In the genomic region with DNA sequence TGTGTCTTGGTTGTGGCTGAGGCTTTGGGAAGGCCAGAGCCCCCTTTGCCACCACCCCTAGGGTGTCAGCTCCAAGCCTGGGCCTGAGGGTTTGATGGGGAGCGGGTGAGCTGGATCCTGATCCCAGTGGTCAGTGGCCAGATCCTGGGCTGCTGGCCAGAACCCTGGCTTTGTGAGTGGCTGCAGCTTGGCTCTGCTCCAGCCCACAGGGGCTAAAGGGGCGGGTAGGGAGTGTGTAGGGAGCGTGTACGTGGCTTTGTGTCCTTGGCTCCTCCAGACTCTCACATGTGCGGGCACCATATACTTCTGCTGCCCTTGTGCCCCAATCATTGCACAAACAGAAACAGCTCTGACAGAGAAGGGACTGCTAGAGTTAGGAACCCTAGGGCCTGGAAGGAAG, we compare ENCODE assay signal across 13 cellular contexts. TPM values are rescaled to one million over a fixed set of nuclear protein-coding genes. Genes with fewer than 3 reads are reported as not detected.
A peak's percentile ranks its signal among the peaks of the same experiment; 100 is the strongest.
DNase-seq lines count a peak whose midpoint lies in the region; ATAC-seq and TF ChIP-seq lines count a peak whose summit lies in the region.
"Had no signal": no experiment of that assay in that cellular context is flagged by ENCODE, and none has a peak within 500 bp of the region (broad histone marks: within the 10 kb centered on the region; RNA-seq: fewer than 3 reads in every experiment).

No MANE protein-coding gene starts in this region.

- H3K36me3 ChIP-seq in cardiac muscle cell = peaks cover 18% of the 10 kb centered on the region
- H3K36me3 ChIP-seq in duodenal mucosa (ENCODE audit: control insufficient read depth in 1 of 2, insufficient read depth in 2 of 2, low read length in 2 of 2) = peaks cover 17 to 28% of the 10 kb centered on the region in 2 donors
- H3K36me3 ChIP-seq in naive thymus-derived CD4-positive, alpha-beta T cell (ENCODE audit: control insufficient read depth in 2 of 3, insufficient read depth in 3 of 3, low read length in 3 of 3) = peaks cover 13 to 42% (median 15%) of the 10 kb centered on the region in 3 experiments
- peaks cover 0 to 14% (median 4%) of the 10 kb centered on the region in 4 donors for H3K36me3 ChIP-seq in transverse colon

- DNase-seq in cardiac muscle cell (ENCODE audit: low read depth in 1 of 2, low spot score in 1 of 2) (peak in 1 of 2 donors; percentile 80), left ventricle myocardium superior (no peak), transverse colon (no peak), immature natural killer cell (no peak)
- no peak for DNase-seq in naive thymus-derived CD4-positive, alpha-beta T cell
- DNase-seq in stimulated activated naive CD4-positive, alpha-beta T cell treated with Interleukin-2 at 50 U/mL for 16 hours (lab: John Stamatoyannopoulos, UW) = no peak
- DNase-seq: ACHN; activated effector memory CD4-positive, alpha-beta T cell treated with Interleukin-2 at 50 U/mL for 16 hours; effector CD4-positive, alpha-beta T cell; NCI-H1417 treated with DMSO at 0.1 percent for 48 hours had no signal

- ATAC-seq in left ventricle myocardium superior = no peak
- ATAC-seq in naive thymus-derived CD4-positive, alpha-beta T cell = no peak
- ATAC-seq in activated T-helper 17 cell treated with anti-CD3 and anti-CD28 coated beads, Interleukin-2, amount 50 U/mL, for 72 hours (replicated peaks) = no peak

- H3K9ac ChIP-seq in duodenal mucosa (ENCODE audit: low read depth in 1 of 2, low read length in 2 of 2) = no peak overlapping the region

- in situ Hi-C loops in transverse colon (cut with MboI; ENCODE audit: low pct_ligation_motif_present in 1 of 4, low pct_unique_long_range_greater_than_20kb in 1 of 4, low sequenced_read_pairs in 3 of 4) = no loop called here

- intact Hi-C loops in left ventricle myocardium superior (cut with micrococcal nuclease) = no loop called here
- intact Hi-C loops in naive thymus-derived CD4-positive, alpha-beta T cell (cut with micrococcal nuclease) = no loop called here
- intact Hi-C loops in transverse colon (cut with DNase I; ENCODE audit: low total_unique reads) = loop anchor here (10.0 kb wide), 1 partner anchor 434 kb away; no protein-coding TSS in a partner anchor

- peak overlapping the region; percentile 81 for H3K27ac ChIP-seq in cardiac muscle cell
- H3K27ac ChIP-seq in duodenal mucosa (ENCODE audit: low read depth, low read length) = peak overlapping the region; percentile 80
- H3K27ac ChIP-seq in naive thymus-derived CD4-positive, alpha-beta T cell (ENCODE audit: low read depth, low read length) = no peak overlapping the region
- peak overlapping the region; percentile 82 to 89 (median 86) for H3K27ac ChIP-seq in transverse colon

- peak overlapping the region in 6 of 9 donors; percentile 6 to 85 (median 52) for H3K27ac Mint-ChIP-seq in naive thymus-derived CD4-positive, alpha-beta T cell
- no peak overlapping the region for H3K27ac Mint-ChIP-seq in activated T-helper 17 cell treated with anti-CD3 and anti-CD28 coated beads, Interleukin-2, amount 50 U/mL, for 72 hours
- H3K27ac Mint-ChIP-seq in immature natural killer cell = peak overlapping the region in 1 of 6 donors; percentile 20

- H3K4me1 Mint-ChIP-seq in naive thymus-derived CD4-positive, alpha-beta T cell = peaks cover 38 to 71% (median 58%) of the 10 kb centered on the region in 7 donors
- peaks cover 45% of the 10 kb centered on the region for H3K4me1 Mint-ChIP-seq in activated T-helper 17 cell treated with anti-CD3 and anti-CD28 coated beads, Interleukin-2, amount 50 U/mL, for 72 hours
- peaks cover 40 to 52% of the 10 kb centered on the region in 2 donors for H3K4me1 Mint-ChIP-seq in immature natural killer cell

- no peaks in the 10 kb centered on the region for H3K27me3 Mint-ChIP-seq in naive thymus-derived CD4-positive, alpha-beta T cell
- H3K27me3 Mint-ChIP-seq in activated T-helper 17 cell treated with anti-CD3 and anti-CD28 coated beads, Interleukin-2, amount 50 U/mL, for 72 hours = no peaks in the 10 kb centered on the region
- peaks cover 9 to 11% (median 9%) of the 10 kb centered on the region in 3 donors for H3K27me3 Mint-ChIP-seq in immature natural killer cell (ENCODE audit: low read depth in 3 of 3)

- no peak for TF ChIP-seq POLR2A in transverse colon (IDR thresholded peaks at IDR 0.05)

- H3K4me3 Mint-ChIP-seq in naive thymus-derived CD4-positive, alpha-beta T cell = no peak overlapping the region
- H3K4me3 Mint-ChIP-seq in activated T-helper 17 cell treated with anti-CD3 and anti-CD28 coated beads, Interleukin-2, amount 50 U/mL, for 72 hours = no peak overlapping the region
- no peak overlapping the region for H3K4me3 Mint-ChIP-seq in immature natural killer cell

- H3K9me3 ChIP-seq in cardiac muscle cell (ENCODE audit: low read depth) = no peaks in the 10 kb centered on the region
- no peaks in the 10 kb centered on the region for H3K9me3 ChIP-seq in duodenal mucosa (ENCODE audit: control insufficient read depth in 1 of 2, low read length in 2 of 2)
- H3K9me3 ChIP-seq in naive thymus-derived CD4-positive, alpha-beta T cell (ENCODE audit: control insufficient read depth in 2 of 3, low read length in 3 of 3) = no peaks in the 10 kb centered on the region
- no peaks in the 10 kb centered on the region for H3K9me3 ChIP-seq in transverse colon

- no peak for TF ChIP-seq EP300 in transverse colon (IDR thresholded peaks at IDR 0.05; ENCODE audit: low read depth)

- CTCF ChIA-PET in naive thymus-derived CD4-positive, alpha-beta T cell (lab: Charles Lee) = interaction anchor here (1.7 to 7.2 kb wide), 2 partner anchors 12 to 16 kb away, joined by 3 to 50 read pairs; a partner anchor contains a TSS

- H3K27me3 ChIP-seq in cardiac muscle cell (no peaks in the 10 kb centered on the region), duodenal mucosa (ENCODE audit: control insufficient read depth in 1 of 2, insufficient read depth in 2 of 2, low read length in 2 of 2) (no peaks in the 10 kb centered on the region), transverse colon (no peaks in the 10 kb centered on the region)
- no peaks in the 10 kb centered on the region for H3K27me3 ChIP-seq in naive thymus-derived CD4-positive, alpha-beta T cell (ENCODE audit: control insufficient read depth in 2 of 2, insufficient read depth in 2 of 2, low read length in 2 of 2)

- H3K4me1 ChIP-seq in cardiac muscle cell (ENCODE audit: low read depth) = peaks cover 49% of the 10 kb centered on the region
- H3K4me1 ChIP-seq in duodenal mucosa (ENCODE audit: control insufficient read depth in 1 of 2, insufficient read depth in 2 of 2, low read length in 2 of 2) = peaks cover 50 to 56% of the 10 kb centered on the region in 2 donors
- peaks cover 23 to 33% of the 10 kb centered on the region in 2 donors for H3K4me1 ChIP-seq in naive thymus-derived CD4-positive, alpha-beta T cell (ENCODE audit: control insufficient read depth in 2 of 2, insufficient read depth in 2 of 2, low read length in 2 of 2)
- H3K4me1 ChIP-seq in transverse colon = peaks cover 36 to 63% (median 53%) of the 10 kb centered on the region in 4 donors

- 65% methylated on average over 5 of the region's 5 CpGs; no CpG with 5 or more reads in 1 of the 2 donors for WGBS in transverse colon (ENCODE audit: low coverage in 1 of 2), 2 donors

- H3K4me3 ChIP-seq in cardiac muscle cell = no peak overlapping the region
- H3K4me3 ChIP-seq in duodenal mucosa (ENCODE audit: low read depth in 1 of 2, low read length in 2 of 2) = no peak overlapping the region
- H3K4me3 ChIP-seq in naive thymus-derived CD4-positive, alpha-beta T cell (ENCODE audit: low read length) = no peak overlapping the region
- H3K4me3 ChIP-seq in transverse colon = no peak overlapping the region

- POLR2A ChIA-PET in naive thymus-derived CD4-positive, alpha-beta T cell (lab: Charles Lee) = interaction anchor here (0.6 to 5.9 kb wide), 3 partner anchors 12 to 16 kb away, joined by 3 to 79 read pairs (median 11); a partner anchor contains a TSS

- TF ChIP-seq CTCF in cardiac muscle cell (IDR thresholded peaks at IDR 0.05; ENCODE audit: low read depth, low read length) (no peak), transverse colon (IDR thresholded peaks at IDR 0.05) (no peak)

- no peaks in the 10 kb centered on the region for H3K9me3 Mint-ChIP-seq in naive thymus-derived CD4-positive, alpha-beta T cell
- no peaks in the 10 kb centered on the region for H3K9me3 Mint-ChIP-seq in activated T-helper 17 cell treated with anti-CD3 and anti-CD28 coated beads, Interleukin-2, amount 50 U/mL, for 72 hours
- no peaks in the 10 kb centered on the region for H3K9me3 Mint-ChIP-seq in immature natural killer cell

- peaks cover 6 to 27% (median 9%) of the 10 kb centered on the region in 5 donors for H3K36me3 Mint-ChIP-seq in naive thymus-derived CD4-positive, alpha-beta T cell
- H3K36me3 Mint-ChIP-seq in activated T-helper 17 cell treated with anti-CD3 and anti-CD28 coated beads, Interleukin-2, amount 50 U/mL, for 72 hours (ENCODE audit: low read depth) = peaks cover 40% of the 10 kb centered on the region
- H3K36me3 Mint-ChIP-seq in immature natural killer cell = peaks cover 9 to 14% (median 13%) of the 10 kb centered on the region in 3 donors

RNA-seq across cellular contexts. Expression of a gene that starts 1.2 kb away (rescaled TPM):
- total RNA-seq in cardiac muscle cell (64.6 and 98.7 TPM in 2 replicates), left ventricle myocardium superior (51.7 TPM), transverse colon (10 to 100 TPM; 27.0 to 94.6 (median 47.5) TPM)
- polyA plus RNA-seq in cardiac muscle cell (88.2 and 120 TPM in 2 replicates), immature natural killer cell (10 to 100 TPM in 1 of 3 donors, 1 to 10 TPM in 2; 2.9 to 14.0 (median 5.0) TPM)
- total RNA-seq in naive thymus-derived CD4-positive, alpha-beta T cell = 100 to 1,000 TPM in 4 of 5 experiments, 10 to 100 TPM in 1; 81.7 to 185 (median 144) TPM
- polyA plus RNA-seq in naive thymus-derived CD4-positive, alpha-beta T cell = 1 to 10 TPM; 8.5 to 8.6 TPM
- total RNA-seq in activated T-helper 17 cell treated with anti-CD3 and anti-CD28 coated beads, Interleukin-2, amount 50 U/mL, for 72 hours = 10 to 100 TPM; 30.4 to 48.9 TPM

RNA-seq across cellular contexts. Expression of a gene that starts 4.3 kb away (rescaled TPM):
- 82.2 and 121 TPM in 2 replicates for total RNA-seq in cardiac muscle cell
- 148 and 174 TPM in 2 replicates for polyA plus RNA-seq in cardiac muscle cell
- total RNA-seq in left ventricle myocardium superior = 61.2 TPM
- 100 to 1,000 TPM; 126 to 217 (median 162) TPM for total RNA-seq in naive thymus-derived CD4-positive, alpha-beta T cell
- polyA plus RNA-seq in naive thymus-derived CD4-positive, alpha-beta T cell = 10 to 100 TPM; 57.6 to 59.1 TPM
- total RNA-seq in transverse colon = 100 to 1,000 TPM in 2 of 4 donors, 10 to 100 TPM in 2; 73.5 to 147 (median 97.3) TPM
- total RNA-seq in activated T-helper 17 cell treated with anti-CD3 and anti-CD28 coated beads, Interleukin-2, amount 50 U/mL, for 72 hours = 10 to 100 TPM; 48.3 to 66.7 TPM
- 10 to 100 TPM; 43.7 to 61.2 (median 47.3) TPM for polyA plus RNA-seq in immature natural killer cell

RNA-seq across cellular contexts. Expression of a gene that starts 11.6 kb away (rescaled TPM):
- total RNA-seq in cardiac muscle cell (0.77 and 2.0 TPM in 2 replicates), left ventricle myocardium superior (not detected), transverse colon (not detected)
- polyA plus RNA-seq in cardiac muscle cell (1.1 and 1.3 TPM in 2 replicates), immature natural killer cell (not detected)
- not detected for total RNA-seq in naive thymus-derived CD4-positive, alpha-beta T cell
- not detected for polyA plus RNA-seq in naive thymus-derived CD4-positive, alpha-beta T cell
- 1 to 10 TPM in 1 of 2 donors, under 1 TPM in 1; 0.78 to 1.6 TPM for total RNA-seq in activated T-helper 17 cell treated with anti-CD3 and anti-CD28 coated beads, Interleukin-2, amount 50 U/mL, for 72 hours
- total RNA-seq: Daoy had no signal

RNA-seq across cellular contexts. Expression of a gene that starts 13.2 kb away (rescaled TPM):
- total RNA-seq in cardiac muscle cell (106 and 125 TPM in 2 replicates), left ventricle myocardium superior (23.1 TPM), transverse colon (100 to 1,000 TPM in 1 of 4 donors, 10 to 100 TPM in 3; 45.6 to 102 (median 62.6) TPM)
- polyA plus RNA-seq in cardiac muscle cell (137 and 144 TPM in 2 replicates), immature natural killer cell (100 to 1,000 TPM in 1 of 3 donors, 10 to 100 TPM in 2; 75.8 to 135 (median 85.2) TPM)
- total RNA-seq in naive thymus-derived CD4-positive, alpha-beta T cell = 10 to 100 TPM; 20.7 to 63.8 (median 46.0) TPM
- 100 to 1,000 TPM in 1 of 2 donors, 10 to 100 TPM in 1; 93.5 to 102 TPM for polyA plus RNA-seq in naive thymus-derived CD4-positive, alpha-beta T cell
- 10 to 100 TPM; 42.6 to 75.3 TPM for total RNA-seq in activated T-helper 17 cell treated with anti-CD3 and anti-CD28 coated beads, Interleukin-2, amount 50 U/mL, for 72 hours

RNA-seq across cellular contexts. Expression of a gene that starts 21.9 kb away (rescaled TPM):
- total RNA-seq in cardiac muscle cell (0.27 and 1.7 TPM in 2 replicates), left ventricle myocardium superior (not detected), transverse colon (not detected)
- polyA plus RNA-seq in cardiac muscle cell (1.4 TPM in 1 of 2 replicates, not detected in the other), immature natural killer cell (not detected)
- under 1 TPM in 2 of 5 experiments, not detected in 3; 0.27 to 0.36 TPM for total RNA-seq in naive thymus-derived CD4-positive, alpha-beta T cell
- not detected for polyA plus RNA-seq in naive thymus-derived CD4-positive, alpha-beta T cell
- total RNA-seq in activated T-helper 17 cell treated with anti-CD3 and anti-CD28 coated beads, Interleukin-2, amount 50 U/mL, for 72 hours = under 1 TPM; 0.17 to 0.42 TPM
- total RNA-seq: Daoy had no signal
